Comparison of ENCODE assay signal across 18 cellular contexts in the genomic region with DNA sequence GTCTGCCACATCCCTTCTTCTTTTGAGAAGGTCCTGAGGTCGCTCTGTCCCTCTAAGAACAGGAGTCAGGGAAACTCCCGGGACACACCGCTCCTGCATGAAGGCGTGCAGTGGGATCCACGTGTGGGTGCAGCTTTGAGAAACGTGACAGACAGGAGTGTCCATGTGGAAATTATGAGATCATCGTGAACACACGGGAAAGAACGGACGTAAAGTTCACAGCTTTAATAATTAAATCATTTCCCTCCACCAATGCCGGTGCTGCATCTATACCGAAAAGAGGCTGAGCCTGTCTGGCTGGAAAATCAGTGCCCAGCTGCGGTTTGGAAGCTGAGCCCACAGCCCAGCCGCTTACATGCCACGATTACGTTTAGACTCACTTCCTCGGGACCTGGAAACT.
DNase-seq lines count a peak whose midpoint lies in the region; ATAC-seq and TF ChIP-seq lines count a peak whose summit lies in the region.
"Had no signal": no experiment of that assay in that cellular context is flagged by ENCODE, and none has a peak within 500 bp of the region (broad histone marks: within the 10 kb centered on the region; RNA-seq: fewer than 3 reads in every experiment).

No MANE protein-coding gene starts in this region.

- H3K27me3 ChIP-seq in MG63, result no peaks in the 10 kb centered on the region
- no peaks in the 10 kb centered on the region for H3K27me3 ChIP-seq in prostate gland (replicated peaks; ENCODE audit: insufficient read depth)
- H3K27me3 ChIP-seq: Peyer's patch had no signal

- ATAC-seq in esophagus mucosa, result peak; percentile 82
- no peak for ATAC-seq in left lobe of liver

- H3K9me3 ChIP-seq in MG63, result no peaks in the 10 kb centered on the region
- H3K9me3 ChIP-seq in prostate gland, result no peaks in the 10 kb centered on the region
- H3K9me3 ChIP-seq: Peyer's patch had no signal

- peak; percentile 53 for DNase-seq in Daoy (ENCODE audit: low read depth)
- peak; percentile 8 for DNase-seq in MG63
- DNase-seq in prostate gland (ENCODE audit: low spot score), result peak; percentile 60
- DNase-seq in left lobe of liver (ENCODE audit: low spot score), result no peak
- DNase-seq in activated CD4-positive, alpha-beta memory T cell treated with anti-CD3 and anti-CD28 coated beads for 36 hours, result no peak
- DNase-seq in NCI-H69 (lab: John Stamatoyannopoulos, UW), result no peak
- no peak for DNase-seq in middle frontal gyrus (ENCODE audit: extremely low spot score, low spot score)
- DNase-seq: Calu3; CD8-positive, alpha-beta memory T cell; DMS153; GOT3; NCI-H1694; NCI-H2081; NCI-H2171 treated with DMSO at 0.1 percent for 48 hours; Peyer's patch had no signal

- POLR2A ChIA-PET in activated CD4-positive, alpha-beta memory T cell treated with anti-CD3 and anti-CD28 coated beads for 36 hours (lab: Charles Lee), result no interaction called here

- intact Hi-C loops in prostate gland (cut with DNase I), result no loop called here
- intact Hi-C loops in activated CD4-positive, alpha-beta memory T cell treated with anti-CD3 and anti-CD28 coated beads for 36 hours (cut with micrococcal nuclease), result no loop called here

- H3K27me3 Mint-ChIP-seq in activated CD4-positive, alpha-beta memory T cell treated with anti-CD3 and anti-CD28 coated beads for 36 hours, result no peaks in the 10 kb centered on the region
- H3K27me3 Mint-ChIP-seq: IgD-negative memory B cell had no signal

- H3K4me1 ChIP-seq in prostate gland (replicated peaks), result no peaks in the 10 kb centered on the region
- H3K4me1 ChIP-seq: Peyer's patch had no signal

- H3K36me3 Mint-ChIP-seq in activated CD4-positive, alpha-beta memory T cell treated with anti-CD3 and anti-CD28 coated beads for 36 hours, result no peaks in the 10 kb centered on the region
- H3K36me3 Mint-ChIP-seq: IgD-negative memory B cell had no signal

- no peak for TF ChIP-seq POLR2A in prostate gland (IDR thresholded peaks at IDR 0.05)

- H3K4me3 ChIP-seq in MG63, result no peak overlapping the region
- H3K4me3 ChIP-seq in prostate gland, result no peak overlapping the region
- H3K4me3 ChIP-seq: Peyer's patch had no signal

- H3K36me3 ChIP-seq in MG63 (no peaks in the 10 kb centered on the region), prostate gland (no peaks in the 10 kb centered on the region)
- H3K36me3 ChIP-seq: Peyer's patch had no signal

- no peaks in the 10 kb centered on the region for H3K4me1 Mint-ChIP-seq in activated CD4-positive, alpha-beta memory T cell treated with anti-CD3 and anti-CD28 coated beads for 36 hours (ENCODE audit: low read depth)
- H3K4me1 Mint-ChIP-seq: CD8-positive, alpha-beta memory T cell; IgD-negative memory B cell had no signal

- H3K4me3 Mint-ChIP-seq in activated CD4-positive, alpha-beta memory T cell treated with anti-CD3 and anti-CD28 coated beads for 36 hours, result no peak overlapping the region
- H3K4me3 Mint-ChIP-seq: CD8-positive, alpha-beta memory T cell; IgD-negative memory B cell had no signal

- no peak overlapping the region for H3K27ac Mint-ChIP-seq in activated CD4-positive, alpha-beta memory T cell treated with anti-CD3 and anti-CD28 coated beads for 36 hours
- H3K27ac Mint-ChIP-seq: CD8-positive, alpha-beta memory T cell; IgD-negative memory B cell had no signal

- H3K9me3 Mint-ChIP-seq in activated CD4-positive, alpha-beta memory T cell treated with anti-CD3 and anti-CD28 coated beads for 36 hours, result no peaks in the 10 kb centered on the region

- 46% methylated on average over 17 of the region's 17 CpGs for WGBS in prostate gland

- no peak overlapping the region for H3K27ac ChIP-seq in prostate gland
- H3K27ac ChIP-seq: C4-2B, Peyer's patch had no signal

- TF ChIP-seq CTCF in prostate gland (IDR thresholded peaks at IDR 0.05), result no peak

- CTCF ChIA-PET in activated CD4-positive, alpha-beta memory T cell treated with anti-CD3 and anti-CD28 coated beads for 36 hours (lab: Charles Lee), result no interaction called here

Comparison
In these comparisons a context has a peak if more than half of its experiments do, and no peak if none do; other contexts are left out.
1. DNase-seq: peak in Daoy (single experiment), MG63 (single experiment) and prostate gland (single experiment); none in left lobe of liver (single experiment), activated CD4-positive, alpha-beta memory T cell treated with anti-CD3 and anti-CD28 coated beads for 36 hours (single experiment), NCI-H69 (single experiment) and middle frontal gyrus (single experiment).